35 cellular contexts compared by ENCODE assay signal in the genomic region with DNA sequence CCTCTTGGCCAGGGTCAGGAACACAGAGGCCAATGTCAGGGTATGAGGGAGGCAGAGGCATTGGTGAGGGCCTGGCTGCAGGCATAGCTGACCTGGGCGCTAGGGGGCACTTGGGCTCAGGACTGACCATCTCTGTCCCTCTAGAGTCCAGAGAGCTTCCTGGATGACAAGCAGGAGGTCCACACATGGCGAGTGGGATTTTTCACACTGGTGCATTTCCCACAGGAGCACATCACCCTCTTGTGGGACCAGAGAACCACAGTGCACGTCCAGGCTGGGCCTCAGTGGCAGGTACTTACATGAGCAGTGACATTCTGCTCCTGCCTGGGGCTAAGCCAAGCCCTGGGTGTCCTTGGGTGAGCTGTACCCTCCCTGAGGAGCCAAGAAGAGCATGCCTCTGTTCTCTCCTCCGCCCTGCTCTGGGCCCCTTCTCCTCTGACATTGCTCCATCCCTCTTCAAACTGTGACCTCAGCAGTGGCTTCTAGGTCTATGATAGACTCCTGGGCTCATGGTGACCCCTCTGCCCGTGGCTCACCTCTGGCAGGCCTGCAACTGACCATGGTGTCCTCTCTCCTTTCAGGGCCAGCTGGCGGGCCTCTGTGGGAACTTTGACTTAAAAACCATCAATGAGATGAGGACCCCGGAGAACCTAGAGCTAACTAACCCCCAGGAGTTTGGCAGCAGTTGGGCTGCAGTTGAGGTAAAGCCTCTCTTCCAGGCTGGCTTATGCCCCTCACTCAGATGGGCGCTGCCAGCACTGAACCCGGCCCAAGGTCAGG. TPM values are rescaled to one million over a fixed set of nuclear protein-coding genes. Genes with fewer than 3 reads are reported as not detected.
A peak's percentile ranks its signal among the peaks of the same experiment; 100 is the strongest.
DNase-seq lines count a peak whose midpoint lies in the region; ATAC-seq, FAIRE-seq and TF ChIP-seq lines count a peak whose summit lies in the region.
"Had no signal": no experiment of that assay in that cellular context is flagged by ENCODE, and none has a peak within 500 bp of the region (broad histone marks: within the 10 kb centered on the region; RNA-seq: fewer than 3 reads in every experiment).

No MANE protein-coding gene starts in this region.

- TF ChIP-seq POLR2A in HepG2 (IDR thresholded peaks at IDR 0.05; ENCODE audit: insufficient read depth in 1 of 2, low read depth in 2 of 2, low read length in 2 of 2): no peak

- WGBS in HepG2 (ENCODE audit: low lambda C conversion rate): 15% methylated on average over 4 of the region's 9 CpGs

- ATAC-seq in Panc1 (no peak; the same call in 1 of the 2 replicates), HepG2 (peak; percentile 80), upper lobe of right lung (no peak), GM21619 (IDR thresholded peaks at IDR 0.05; ENCODE audit: unreplicated experiment) (no peak)
- ATAC-seq: activated CD8-positive, alpha-beta T cell treated with anti-CD3 and anti-CD28 coated beads for 36 hours; activated T-cell treated with anti-CD3 and anti-CD28 coated beads, Interleukin-2, amount 50 U/mL, for 4 hours had no signal

- no peak overlapping the region for H3K9ac ChIP-seq in HepG2 (ENCODE audit: insufficient read depth, low read depth, low read length)

- TF ChIP-seq EP300 in HepG2 (IDR thresholded peaks at IDR 0.05; ENCODE audit: low read depth in 2 of 2, low read length in 2 of 2) (no peak), HepG2 (CRISPR knock-in tag; IDR thresholded peaks at IDR 0.05; ENCODE audit: borderline replicate concordance) (no peak)

- no peaks in the 10 kb centered on the region for H3K36me3 ChIP-seq in Panc1 (ENCODE audit: control insufficient read depth, insufficient read depth, low read length)
- no peaks in the 10 kb centered on the region for H3K36me3 ChIP-seq in HepG2 (replicated peaks in 1 of 2; ENCODE audit: control insufficient read depth in 1 of 2, insufficient read depth in 2 of 2, low read length in 2 of 2)
- no peaks in the 10 kb centered on the region for H3K36me3 ChIP-seq in upper lobe of right lung
- H3K36me3 ChIP-seq: prostate gland, thoracic aorta had no signal

- CTCF ChIA-PET in Panc1 (lab: Charles Lee) (no interaction called here), HepG2 (lab: Yijun Ruan, JAX; ENCODE audit: low intra/inter-chr PET ratio, low total read pairs) (no interaction called here)

- in situ Hi-C loops in Panc1 (cut with HindIII; ENCODE audit: low pct_unique_long_range_greater_than_20kb, low sequenced_read_pairs): no loop called here
- in situ Hi-C loops in HepG2 (cut with HindIII; ENCODE audit: extremely low pct_ligation_motif_present, low pct_unique_long_range_greater_than_20kb): no loop called here

- H3K9me3 ChIP-seq in Panc1 (ENCODE audit: control insufficient read depth, insufficient read depth, low read depth, low read length): no peaks in the 10 kb centered on the region
- H3K9me3 ChIP-seq in HepG2 (ENCODE audit: low read length): no peaks in the 10 kb centered on the region
- H3K9me3 ChIP-seq in upper lobe of right lung: no peaks in the 10 kb centered on the region
- H3K9me3 ChIP-seq: prostate gland, thoracic aorta had no signal

- H3K4me2 ChIP-seq in HepG2 (ENCODE audit: low read depth, low read length): no peak overlapping the region

- BruUV-seq in Panc1 (replicated peaks; lab: Mats Ljungman, UMichigan) (no TSS peak), HepG2 (replicated peaks; lab: Mats Ljungman, UMichigan) (no TSS peak)

- POLR2A ChIA-PET in Panc1 (lab: Charles Lee): no interaction called here
- POLR2A ChIA-PET in HepG2 (lab: Yijun Ruan, JAX): no interaction called here

- no peak for FAIRE-seq in HepG2 (lab: Jason Lieb, UNC)
- FAIRE-seq: G401.6, GM18507, TTC549 had no signal

- no peak for TF ChIP-seq RAD21 in HepG2 (CRISPR knock-in tag; IDR thresholded peaks at IDR 0.05)

- no peak overlapping the region for H2AFZ ChIP-seq in HepG2 (ENCODE audit: low read length)

- H4K20me1 ChIP-seq in HepG2 (ENCODE audit: insufficient read depth, low read length): no peaks in the 10 kb centered on the region

- H3K27ac ChIP-seq in Panc1 (ENCODE audit: low read length) (no peak overlapping the region), HepG2 (ENCODE audit: extremely low read length, insufficient read depth, low read length) (no peak overlapping the region), upper lobe of right lung (no peak overlapping the region)
- H3K27ac ChIP-seq: prostate gland, thoracic aorta had no signal

- intact Hi-C loops in Panc1 (cut with micrococcal nuclease; ENCODE audit: unreplicated experiment): no loop called here
- intact Hi-C loops in HepG2 (cut with micrococcal nuclease; ENCODE audit: unreplicated experiment): no loop called here
- intact Hi-C loops in upper lobe of right lung (cut with DNase I): no loop called here

- DNase-seq in activated gamma-delta T cell treated with Interleukin-2 at 50 U/mL for 16 hours (peak; percentile 1), activated gamma-delta T cell (lab: John Stamatoyannopoulos, UW) (no peak), Panc1 (ENCODE audit: low read depth, low spot score) (no peak), HepG2 (ENCODE audit: low spot score) (no peak), upper lobe of right lung (peak; percentile 52), GDM1 (lab: John Stamatoyannopoulos, UW) (no peak), NCI-H524 (lab: John Stamatoyannopoulos, UW) (no peak)
- DNase-seq: activated CD4-positive, CD25-positive, alpha-beta regulatory T cell treated with anti-CD3 and anti-CD28 coated beads, Interleukin-2, amount 50 U/mL, for 72 hours; activated CD8-positive, alpha-beta T cell treated with anti-CD3 and anti-CD28 coated beads for 36 hours; activated T-cell treated with anti-CD3 and anti-CD28 coated beads, Interleukin-2, amount 50 U/mL, for 4 hours; amygdala; CD8-positive, alpha-beta memory T cell; effector CD4-positive, alpha-beta T cell; H7; KBM-7; NCI-H2029; NCI-H2227 treated with DMSO at 0.1 percent for 48 hours; NCI-H69; stimulated activated CD4-positive, alpha-beta T cell treated with anti-CD3 and anti-CD28 coated beads, Interleukin-15, amount 100 ng/mL, for 24 hours; stimulated activated naive CD4-positive, alpha-beta T cell treated with Interleukin-2 at 50 U/mL for 16 hours; T-helper 1 cell had no signal

- peaks cover 23% of the 10 kb centered on the region for H3K27me3 ChIP-seq in Panc1 (ENCODE audit: control insufficient read depth, insufficient read depth, low read length)
- H3K27me3 ChIP-seq in HepG2 (ENCODE audit: control insufficient read depth in 1 of 2, insufficient read depth in 2 of 2, low read length in 2 of 2): peaks cover 0 to 15% of the 10 kb centered on the region in 2 experiments; a peak in 2 of 5 replicates
- H3K27me3 ChIP-seq in upper lobe of right lung: no peaks in the 10 kb centered on the region

- H3K79me2 ChIP-seq in HepG2 (ENCODE audit: insufficient read depth, low read length): no peaks in the 10 kb centered on the region

- H3K4me1 ChIP-seq in Panc1 (ENCODE audit: control insufficient read depth, insufficient read depth, low read length): no peaks in the 10 kb centered on the region
- H3K4me1 ChIP-seq in HepG2 (ENCODE audit: insufficient read depth, low read length): no peaks in the 10 kb centered on the region
- no peaks in the 10 kb centered on the region for H3K4me1 ChIP-seq in upper lobe of right lung
- H3K4me1 ChIP-seq: prostate gland had no signal

- H3K4me3 ChIP-seq in Panc1 (ENCODE audit: low read depth in 2 of 2, low read length in 2 of 2) (no peak overlapping the region), HepG2 (replicated peaks in 1 of 3; ENCODE audit: insufficient read depth in 1 of 3, low read depth in 2 of 3, low read length in 3 of 3) (no peak overlapping the region), upper lobe of right lung (no peak overlapping the region)
- H3K4me3 ChIP-seq: lung, prostate gland, thoracic aorta had no signal

- peak; percentile 35 for TF ChIP-seq CTCF in Panc1 (IDR thresholded peaks at IDR 0.05)
- peak; percentile 51 for TF ChIP-seq CTCF in HepG2 (CRISPR knock-in tag; IDR thresholded peaks at IDR 0.05)
- TF ChIP-seq CTCF in upper lobe of right lung (IDR thresholded peaks at IDR 0.05): no peak

RNA-seq across cellular contexts. Expression of a gene that starts 46.6 kb away (rescaled TPM):
- total RNA-seq in Panc1 (2021; ENCODE audit: unreplicated experiment) (not detected), HepG2 (2016; rRNA removed; fragmentation: Illumina TruSeq; extraction: Trizol) (not detected in 2 replicates), upper lobe of right lung (not detected)
- polyA plus RNA-seq in Panc1 (2012; ENCODE audit: insufficient read length): not detected
- not detected in 2 replicates for total RNA-seq in HepG2 (2016; cell fraction: cytosol; rRNA removed; fragmentation: Illumina TruSeq; extraction: Trizol; ENCODE audit: low read depth)
- total RNA-seq in HepG2 (2016; cell fraction: insoluble cytoplasmic fraction; rRNA removed; fragmentation: Illumina TruSeq; extraction: Trizol): not detected in 2 replicates
- total RNA-seq in HepG2 (2016; cell fraction: membrane; rRNA removed; fragmentation: Illumina TruSeq; extraction: Trizol): not detected in 2 replicates
- not detected in 2 replicates for total RNA-seq in HepG2 (2016; cell fraction: nucleus; rRNA removed; fragmentation: Illumina TruSeq; extraction: Trizol)
- not detected in 2 replicates for polyA plus RNA-seq in HepG2 (2011; rRNA removed)
- polyA plus RNA-seq in HepG2 (2011; cell fraction: cytosol; rRNA removed): not detected in 2 replicates
- polyA plus RNA-seq in HepG2 (2011; cell fraction: nucleus; rRNA removed): not detected in 2 replicates
- not detected in 2 replicates for polyA plus RNA-seq in HepG2 (2012)
- not detected in 2 replicates for polyA plus RNA-seq in HepG2 (2016; cell fraction: cytosol; fragmentation: Illumina TruSeq; extraction: Trizol; ENCODE audit: low read depth)
- polyA plus RNA-seq in HepG2 (2016; cell fraction: insoluble cytoplasmic fraction; fragmentation: Illumina TruSeq; extraction: Trizol; ENCODE audit: low read depth): not detected in 2 replicates
- polyA plus RNA-seq in HepG2 (2016; cell fraction: membrane; fragmentation: Illumina TruSeq; extraction: Trizol; ENCODE audit: low read depth): not detected in 2 replicates
- polyA plus RNA-seq in HepG2 (2016; cell fraction: nucleus; fragmentation: Illumina TruSeq; extraction: Trizol; ENCODE audit: insufficient read depth, low read depth): not detected in 2 replicates
- polyA minus RNA-seq in HepG2 (2011; rRNA and poly(A)+ RNA removed; ENCODE audit: low replicate concordance): 0.84 TPM in 1 of 2 replicates, not detected in the other
- polyA minus RNA-seq in HepG2 (2011; cell fraction: cytosol; rRNA and poly(A)+ RNA removed): not detected in 2 replicates
- polyA minus RNA-seq in HepG2 (2011; cell fraction: nucleus; rRNA and poly(A)+ RNA removed): not detected in 2 replicates
- total RNA-seq: A673; activated CD8-positive, alpha-beta T cell treated with anti-CD3 and anti-CD28 coated beads for 36 hours; activated T-cell treated with anti-CD3 and anti-CD28 coated beads, Interleukin-2, amount 50 U/mL, for 4 hours; CD8-positive, alpha-beta memory T cell; epithelial cell of proximal tubule; HT1080; kidney epithelial cell; MCF 10A; SK-MEL-5; thoracic aorta had no signal
- polyA plus RNA-seq: CD8-positive, alpha-beta memory T cell; lung; neural cell had no signal

RNA-seq across cellular contexts. Expression of a gene that starts 49.4 kb away (rescaled TPM):
- total RNA-seq in Panc1 (2021; ENCODE audit: unreplicated experiment): not detected
- polyA plus RNA-seq in Panc1 (2012; ENCODE audit: insufficient read length): not detected
- not detected in 2 replicates for total RNA-seq in HepG2 (2016; rRNA removed; fragmentation: Illumina TruSeq; extraction: Trizol)
- total RNA-seq in HepG2 (2016; cell fraction: cytosol; rRNA removed; fragmentation: Illumina TruSeq; extraction: Trizol; ENCODE audit: low read depth): not detected in 2 replicates
- total RNA-seq in HepG2 (2016; cell fraction: insoluble cytoplasmic fraction; rRNA removed; fragmentation: Illumina TruSeq; extraction: Trizol): not detected in 2 replicates
- total RNA-seq in HepG2 (2016; cell fraction: membrane; rRNA removed; fragmentation: Illumina TruSeq; extraction: Trizol): not detected in 2 replicates
- total RNA-seq in HepG2 (2016; cell fraction: nucleus; rRNA removed; fragmentation: Illumina TruSeq; extraction: Trizol): not detected in 2 replicates
- not detected in 2 replicates for polyA plus RNA-seq in HepG2 (2011; rRNA removed)
- 0.07 TPM in 1 of 2 replicates, not detected in the other for polyA plus RNA-seq in HepG2 (2011; cell fraction: cytosol; rRNA removed)
- 0.14 TPM in 1 of 2 replicates, not detected in the other for polyA plus RNA-seq in HepG2 (2011; cell fraction: nucleus; rRNA removed)
- polyA plus RNA-seq in HepG2 (2012): not detected in 2 replicates
- not detected in 2 replicates for polyA plus RNA-seq in HepG2 (2016; cell fraction: cytosol; fragmentation: Illumina TruSeq; extraction: Trizol; ENCODE audit: low read depth)
- not detected in 2 replicates for polyA plus RNA-seq in HepG2 (2016; cell fraction: insoluble cytoplasmic fraction; fragmentation: Illumina TruSeq; extraction: Trizol; ENCODE audit: low read depth)
- not detected in 2 replicates for polyA plus RNA-seq in HepG2 (2016; cell fraction: membrane; fragmentation: Illumina TruSeq; extraction: Trizol; ENCODE audit: low read depth)
- not detected in 2 replicates for polyA plus RNA-seq in HepG2 (2016; cell fraction: nucleus; fragmentation: Illumina TruSeq; extraction: Trizol; ENCODE audit: insufficient read depth, low read depth)
- polyA minus RNA-seq in HepG2 (2011; rRNA and poly(A)+ RNA removed; ENCODE audit: low replicate concordance): 32.5 TPM in 1 of 2 replicates, not detected in the other
- polyA minus RNA-seq in HepG2 (2011; cell fraction: cytosol; rRNA and poly(A)+ RNA removed): not detected in 2 replicates
- not detected in 2 replicates for polyA minus RNA-seq in HepG2 (2011; cell fraction: nucleus; rRNA and poly(A)+ RNA removed)
- not detected for total RNA-seq in upper lobe of right lung
- total RNA-seq: A673; activated CD8-positive, alpha-beta T cell treated with anti-CD3 and anti-CD28 coated beads for 36 hours; activated T-cell treated with anti-CD3 and anti-CD28 coated beads, Interleukin-2, amount 50 U/mL, for 4 hours; CD8-positive, alpha-beta memory T cell; HT1080; MCF 10A; prostate gland; SK-MEL-5 had no signal
- polyA plus RNA-seq: CD8-positive, alpha-beta memory T cell had no signal

Comparison
In these comparisons a context has a peak if more than half of its experiments do, and no peak if none do; other contexts are left out.
1. DNase-seq: peak in activated gamma-delta T cell treated with Interleukin-2 at 50 U/mL for 16 hours (single experiment) and upper lobe of right lung (single experiment); none in activated gamma-delta T cell (single experiment), Panc1 (single experiment), HepG2 (single experiment), GDM1 (single experiment) and NCI-H524 (0 of 2).